In genomic region chr12:66627988-66628317, GRCh38 we compare ENCODE assay signal across 17 cellular contexts. TPM values are rescaled to one million over a fixed set of nuclear protein-coding genes. Genes with fewer than 3 reads are reported as not detected.
A peak's percentile ranks its signal among the peaks of the same experiment; 100 is the strongest.
DNase-seq lines count a peak whose midpoint lies in the region; ATAC-seq, FAIRE-seq and TF ChIP-seq lines count a peak whose summit lies in the region.
"Had no signal": no experiment of that assay in that cellular context is flagged by ENCODE, and none has a peak within 500 bp of the region (broad histone marks: within the 10 kb centered on the region; RNA-seq: fewer than 3 reads in every experiment).

No MANE protein-coding gene starts in this region.

- H3K4me1 Mint-ChIP-seq in nephron progenitor cell, result peaks cover 12% of the 10 kb centered on the region
- H3K4me1 Mint-ChIP-seq: CD4-positive, alpha-beta memory T cell had no signal

- DNase-seq in GM12892 (ENCODE audit: insufficient read length) (no peak), nephron progenitor cell (no peak), foreskin melanocyte (no peak), HPDE6-E6E7 (ENCODE audit: extremely low spot score) (no peak), tibial artery (no peak)
- DNase-seq: AML-193; CD4-positive, alpha-beta memory T cell; DND-41; GF-D8; NCI-H146; NCI-H526 treated with DMSO at 0.1 percent for 48 hours; Right ventricle myocardium superior; SK-N-SH had no signal

- peak; percentile 85 for FAIRE-seq in GM12892 (lab: Jason Lieb, UNC)

- intact Hi-C loops in tibial artery (cut with DNase I; ENCODE audit: low total_unique reads), result no loop called here

- H3K36me3 ChIP-seq in BLaER1, result no peaks in the 10 kb centered on the region
- no peaks in the 10 kb centered on the region for H3K36me3 ChIP-seq in OCI-LY3 (replicated peaks; ENCODE audit: low read depth, low read length)
- H3K36me3 ChIP-seq in tibial artery, result no peaks in the 10 kb centered on the region

- no peaks in the 10 kb centered on the region for H3K9me3 Mint-ChIP-seq in nephron progenitor cell
- H3K9me3 Mint-ChIP-seq: CD4-positive, alpha-beta memory T cell had no signal

- H3K27me3 ChIP-seq in BLaER1 (no peaks in the 10 kb centered on the region), OCI-LY3 (ENCODE audit: low read depth, low read length) (no peaks in the 10 kb centered on the region), tibial artery (no peaks in the 10 kb centered on the region)

- H4K20me1 ChIP-seq in BLaER1 (no peaks in the 10 kb centered on the region), OCI-LY3 (ENCODE audit: insufficient read depth, low read length) (no peaks in the 10 kb centered on the region)

- H3K79me2 ChIP-seq in OCI-LY3 (ENCODE audit: low read length), result no peaks in the 10 kb centered on the region

- H3K27ac ChIP-seq in BLaER1, result no peak overlapping the region
- no peak overlapping the region for H3K27ac ChIP-seq in OCI-LY3 (ENCODE audit: low read length)
- no peak overlapping the region for H3K27ac ChIP-seq in tibial artery

- no peak overlapping the region for H3K4me3 ChIP-seq in BLaER1
- H3K4me3 ChIP-seq in OCI-LY3 (ENCODE audit: low read length), result peak overlapping the region; percentile 18; the same call in 1 of the 2 replicates
- no peak overlapping the region for H3K4me3 ChIP-seq in tibial artery

- no peaks in the 10 kb centered on the region for H3K36me3 Mint-ChIP-seq in nephron progenitor cell (ENCODE audit: low read depth)
- H3K36me3 Mint-ChIP-seq: CD4-positive, alpha-beta memory T cell had no signal

- ATAC-seq in GM21825 (IDR thresholded peaks at IDR 0.05; ENCODE audit: unreplicated experiment), result no peak
- ATAC-seq: HCT116 had no signal

- TF ChIP-seq POLR2A in GM12892 (IDR thresholded peaks at IDR 0.05; ENCODE audit: low read depth, low read length), result no peak

- H3K9me3 ChIP-seq in BLaER1 (no peaks in the 10 kb centered on the region), OCI-LY3 (ENCODE audit: insufficient read depth, low read length) (no peaks in the 10 kb centered on the region), tibial artery (no peaks in the 10 kb centered on the region)
- H3K9me3 ChIP-seq: SK-N-SH had no signal

- H3K4me1 ChIP-seq in BLaER1, result peaks cover 19% of the 10 kb centered on the region; the same call in 1 of the 2 replicates
- H3K4me1 ChIP-seq in OCI-LY3 (ENCODE audit: low read length), result peaks cover 49% of the 10 kb centered on the region
- peaks cover 0 to 15% (median 0%) of the 10 kb centered on the region in 4 donors for H3K4me1 ChIP-seq in tibial artery

- H3K27me3 Mint-ChIP-seq in nephron progenitor cell (ENCODE audit: low read depth, poor library complexity), result peaks cover 5% of the 10 kb centered on the region

- no peak overlapping the region for H2AFZ ChIP-seq in OCI-LY3 (ENCODE audit: low read depth, low read length)

- no peak for TF ChIP-seq CTCF in OCI-LY3 (IDR thresholded peaks at IDR 0.05; ENCODE audit: low read depth, low read length)
- TF ChIP-seq CTCF in nephron progenitor cell (IDR thresholded peaks at IDR 0.05), result no peak
- TF ChIP-seq CTCF in tibial artery (IDR thresholded peaks at IDR 0.05), result no peak

- peak overlapping the region; percentile 10; the same call in 1 of the 2 replicates for H3K4me2 ChIP-seq in BLaER1
- peak overlapping the region; percentile 57 for H3K4me2 ChIP-seq in OCI-LY3 (ENCODE audit: low read length)
- H3K4me2 ChIP-seq: SK-N-SH had no signal

- no peak overlapping the region for H3K4me3 Mint-ChIP-seq in nephron progenitor cell
- H3K4me3 Mint-ChIP-seq: CD4-positive, alpha-beta memory T cell had no signal

- peak overlapping the region; percentile 62 for H3K27ac Mint-ChIP-seq in nephron progenitor cell
- H3K27ac Mint-ChIP-seq: CD4-positive, alpha-beta memory T cell had no signal

- H3K9ac ChIP-seq in BLaER1 (no peak overlapping the region), OCI-LY3 (ENCODE audit: low read length) (no peak overlapping the region)
- H3K9ac ChIP-seq: SK-N-SH had no signal

RNA-seq across cellular contexts. Expression of gene GRIP1, which starts 50.9 kb away (rescaled TPM):
- 0.13 TPM for polyA plus RNA-seq in GM12892 (2012; ENCODE audit: missing spikeins)
